8 cellular contexts compared by ENCODE assay signal in the genomic region with DNA sequence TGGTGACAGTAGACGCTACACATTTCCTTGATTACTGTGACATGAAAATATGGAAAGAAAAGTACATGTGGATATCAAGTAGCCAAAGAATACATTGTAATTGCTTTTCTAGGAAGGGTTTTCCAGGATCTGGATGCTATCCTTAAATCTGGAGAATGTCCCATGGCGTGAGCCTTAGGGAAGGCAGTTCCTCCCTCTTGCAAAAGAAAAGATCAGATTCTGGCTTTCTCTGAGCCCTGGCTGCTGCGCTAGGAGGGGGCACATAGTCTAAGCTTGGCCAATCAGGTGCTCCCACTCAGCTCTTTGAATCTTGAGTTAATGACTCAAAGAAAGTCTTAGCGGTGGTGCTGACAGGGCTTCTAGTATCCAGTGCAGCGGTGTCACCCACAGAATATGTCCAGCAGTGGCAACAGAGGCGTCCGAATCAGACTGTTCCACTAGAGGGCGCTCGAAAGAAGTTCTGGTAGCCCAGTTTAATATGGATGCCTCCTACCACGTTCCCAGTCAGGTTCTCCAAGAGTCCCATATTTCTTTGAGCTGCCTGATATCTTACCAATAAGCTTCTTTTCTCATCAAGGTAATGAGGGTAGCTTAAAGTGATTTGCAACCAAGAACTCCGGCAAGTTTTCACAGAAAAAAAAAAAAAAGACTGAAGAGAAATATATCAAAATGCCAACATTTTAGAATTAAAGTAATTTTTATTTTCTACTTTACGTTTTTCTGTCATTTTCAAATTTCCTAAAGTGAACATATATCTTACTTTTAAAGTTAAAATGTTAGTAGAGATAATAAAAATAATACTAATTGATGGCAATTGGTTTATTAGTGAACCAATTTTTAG.
DNase-seq lines count a peak whose midpoint lies in the region; FAIRE-seq and TF ChIP-seq lines count a peak whose summit lies in the region.

No MANE protein-coding gene starts in this region.

- peak overlapping the region; percentile 5 for H2AFZ ChIP-seq in smooth muscle cell (ENCODE audit: low read depth)

- FAIRE-seq in GM19239 (lab: Jason Lieb, UNC), result peak; percentile 47

- no peaks in the 10 kb centered on the region for H4K20me1 ChIP-seq in smooth muscle cell (ENCODE audit: low read depth)

- WGBS in smooth muscle cell (ENCODE audit: low lambda C conversion rate), result 27% methylated on average over 12 of the region's 12 CpGs

- no peaks in the 10 kb centered on the region for H3K27me3 ChIP-seq in smooth muscle cell (ENCODE audit: low read depth)

- no peak overlapping the region for H3K9ac ChIP-seq in smooth muscle cell (ENCODE audit: low read depth)

- H3K4me2 ChIP-seq in smooth muscle cell, result no peak overlapping the region

- no peak overlapping the region for H3K27ac ChIP-seq in smooth muscle cell (ENCODE audit: low read depth)

- H3F3A ChIP-seq in smooth muscle cell (ENCODE audit: low read depth), result no peaks in the 10 kb centered on the region

- H3K79me2 ChIP-seq in smooth muscle cell (ENCODE audit: low read depth), result no peaks in the 10 kb centered on the region

- H3K9me3 ChIP-seq in smooth muscle cell (replicated peaks; ENCODE audit: low read depth), result no peaks in the 10 kb centered on the region

- peak; percentile 29 for DNase-seq in AG09319 (ENCODE audit: extremely low read depth, low read depth)
- peak; percentile 8 for DNase-seq in GM19239 (ENCODE audit: insufficient read length, low spot score)
- peak; percentile 66 for DNase-seq in NAMALWA (ENCODE audit: low spot score)
- peak; percentile 7 for DNase-seq in T-helper 22 cell (ENCODE audit: low read depth)
- DNase-seq in anterior cingulate cortex (lab: John Stamatoyannopoulos, UW), result peak in 45 of 58 donors; percentile 0 to 60 (median 13)
- peak; percentile 43 for DNase-seq in hepatic stellate cell (ENCODE audit: low spot score)
- DNase-seq in smooth muscle cell (lab: John Stamatoyannopoulos, UW; ENCODE audit: unreplicated experiment), result peak; percentile 57
- no peak for DNase-seq in cortex of kidney (lab: John Stamatoyannopoulos, UW)

- H3K4me1 ChIP-seq in smooth muscle cell (ENCODE audit: low read depth), result peaks cover 6% of the 10 kb centered on the region

- no peak overlapping the region for H3K4me3 ChIP-seq in smooth muscle cell

- no peaks in the 10 kb centered on the region for H3K36me3 ChIP-seq in smooth muscle cell (ENCODE audit: low read depth)

- TF ChIP-seq CTCF in AG09319 (IDR thresholded peaks at IDR 0.05; ENCODE audit: low read depth, low read length) (peak; percentile 72), smooth muscle cell (IDR thresholded peaks at IDR 0.05; ENCODE audit: borderline replicate concordance, insufficient read depth, poor library complexity, severe bottlenecking) (peak; percentile 77)
